Comparison of ENCODE assay signal across 25 cellular contexts in genomic region chr14:94122438-94122837, GRCh38. TPM values are rescaled to one million over a fixed set of nuclear protein-coding genes. Genes with fewer than 3 reads are reported as not detected.
"Had no signal": no experiment of that assay in that cellular context is flagged by ENCODE, and none has a peak within 500 bp of the region (broad histone marks: within the 10 kb centered on the region; RNA-seq: fewer than 3 reads in every experiment).

No MANE protein-coding gene starts in this region.

- H3K9me3 ChIP-seq: adrenal gland had no signal

- H3K4me3 ChIP-seq: adrenal gland, body of pancreas, heart left ventricle, right atrium auricular region, tibial nerve had no signal

- H3K4me3 Mint-ChIP-seq: activated CD4-positive, alpha-beta memory T cell treated with anti-CD3 and anti-CD28 coated beads, Interleukin-2, amount 10 ng/mL, durations not matched to agents 7 days and 5 days; activated CD4-positive, alpha-beta T cell treated with anti-CD3 and anti-CD28 coated beads, Interleukin-2, amount 10 ng/mL, durations not matched to agents 7 days and 5 days; activated naive CD4-positive, alpha-beta T cell treated with anti-CD3 and anti-CD28 coated beads for 36 hours; activated naive CD8-positive, alpha-beta T cell treated with anti-CD3 and anti-CD28 coated beads for 36 hours; activated T-cell treated with anti-CD3 and anti-CD28 coated beads, Interleukin-2, amount 50 U/mL, for 72 hours; immature natural killer cell; naive thymus-derived CD4-positive, alpha-beta T cell; stimulated activated naive B cell treated with anti-CD40 and anti-IgM and Interleukin-4, amounts not matched to agents 10 μg/mL and 1 μg/mL and 100 μg/mL, for 72 hours; WTC11 had no signal

- H3K27ac ChIP-seq: adrenal gland, body of pancreas, heart left ventricle, parathyroid adenoma had no signal

- H3K36me3 Mint-ChIP-seq: immature natural killer cell, WTC11 had no signal

- H3K4me1 ChIP-seq: adrenal gland, body of pancreas, heart left ventricle, parathyroid adenoma, right atrium auricular region, tibial nerve had no signal

- H3K4me1 Mint-ChIP-seq: activated naive CD8-positive, alpha-beta T cell treated with anti-CD3 and anti-CD28 coated beads for 36 hours; immature natural killer cell; WTC11 had no signal

- DNase-seq: activated CD4-positive, alpha-beta memory T cell treated with anti-CD3 and anti-CD28 coated beads, Interleukin-2, amount 10 ng/mL, durations not matched to agents 7 days and 5 days; activated CD4-positive, alpha-beta T cell treated with anti-CD3 and anti-CD28 coated beads for 1 hour; activated CD4-positive, alpha-beta T cell treated with anti-CD3 and anti-CD28 coated beads, Interleukin-2, amount 10 ng/mL, durations not matched to agents 7 days and 5 days; activated naive CD4-positive, alpha-beta T cell treated with anti-CD3 and anti-CD28 coated beads for 36 hours; activated naive CD8-positive, alpha-beta T cell treated with anti-CD3 and anti-CD28 coated beads for 36 hours; activated T-cell treated with anti-CD3 and anti-CD28 coated beads, Interleukin-2, amount 50 U/mL, for 72 hours; aorta; body of pancreas; cerebellar nuclear complex; cortex of kidney; hypothalamus; immature natural killer cell; midbrain; stimulated activated CD4-positive, alpha-beta T cell treated with anti-CD3 and anti-CD28 coated beads, Interleukin-4, amount 100 ng/mL, for 24 hours; stimulated activated naive B cell treated with anti-CD40 and anti-IgM and Interleukin-4, amounts not matched to agents 10 μg/mL and 1 μg/mL and 100 μg/mL, for 72 hours; T-helper 2 cell had no signal

- H3K27me3 Mint-ChIP-seq: activated CD4-positive, alpha-beta T cell treated with anti-CD3 and anti-CD28 coated beads, Interleukin-2, amount 10 ng/mL, durations not matched to agents 7 days and 5 days had no signal

- H3K36me3 ChIP-seq: right atrium auricular region had no signal

- ATAC-seq: activated T-cell treated with anti-CD3 and anti-CD28 coated beads, Interleukin-2, amount 50 U/mL, for 72 hours; body of pancreas; esophagus mucosa; naive thymus-derived CD4-positive, alpha-beta T cell; stimulated activated naive B cell treated with anti-CD40 and anti-IgM and Interleukin-4, amounts not matched to agents 10 μg/mL and 1 μg/mL and 100 μg/mL, for 72 hours; WTC11 had no signal

- H3K27me3 ChIP-seq: adrenal gland, body of pancreas, heart left ventricle, right atrium auricular region, tibial nerve had no signal

- H3K27ac Mint-ChIP-seq: activated CD4-positive, alpha-beta memory T cell treated with anti-CD3 and anti-CD28 coated beads, Interleukin-2, amount 10 ng/mL, durations not matched to agents 7 days and 5 days; activated CD4-positive, alpha-beta T cell treated with anti-CD3 and anti-CD28 coated beads, Interleukin-2, amount 10 ng/mL, durations not matched to agents 7 days and 5 days; activated naive CD4-positive, alpha-beta T cell treated with anti-CD3 and anti-CD28 coated beads for 36 hours; activated naive CD8-positive, alpha-beta T cell treated with anti-CD3 and anti-CD28 coated beads for 36 hours; activated T-cell treated with anti-CD3 and anti-CD28 coated beads, Interleukin-2, amount 50 U/mL, for 72 hours; immature natural killer cell; naive thymus-derived CD4-positive, alpha-beta T cell; stimulated activated naive B cell treated with anti-CD40 and anti-IgM and Interleukin-4, amounts not matched to agents 10 μg/mL and 1 μg/mL and 100 μg/mL, for 72 hours; WTC11 had no signal

RNA-seq across cellular contexts. Expression of gene PPP4R4, which starts 51.7 kb away (rescaled TPM):
- total RNA-seq: pulmonary artery endothelial cell had no signal
- polyA plus RNA-seq: immature natural killer cell had no signal
